ENCODE assay signal across 13 cellular contexts in genomic region chr11:44577231-44577834, GRCh38. TPM values are rescaled to one million over a fixed set of nuclear protein-coding genes. Genes with fewer than 3 reads are reported as not detected.
DNase-seq lines count a peak whose midpoint lies in the region; ATAC-seq and TF ChIP-seq lines count a peak whose summit lies in the region.
"Had no signal": no experiment of that assay in that cellular context is flagged by ENCODE, and none has a peak within 500 bp of the region (broad histone marks: within the 10 kb centered on the region; RNA-seq: fewer than 3 reads in every experiment).

No MANE protein-coding gene starts in this region.

- BruUV-seq in PC-9 (replicated peaks; lab: Mats Ljungman, UMichigan): no TSS peak

- peaks cover 53% of the 10 kb centered on the region for H3K4me1 ChIP-seq in PC-9 (replicated peaks; ENCODE audit: insufficient read depth)

- DNase-seq in activated CD4-positive, alpha-beta T cell treated with anti-CD3 and anti-CD28 coated beads for 36 hours: no peak
- DNase-seq in activated CD4-positive, alpha-beta T cell treated with anti-CD3 and anti-CD28 coated beads, Interleukin-2, amount 50 U/mL, for 1 hour: no peak
- DNase-seq in PC-9 (peak; percentile 70 to 93), iPS-NIHi11 (ENCODE audit: low spot score) (no peak), C1 segment of cervical spinal cord (lab: John Stamatoyannopoulos, UW) (no peak), NCI-H1436 treated with DMSO at 0.1 percent for 48 hours (lab: John Stamatoyannopoulos, UW) (no peak)
- DNase-seq in central memory CD8-positive, alpha-beta T cell (ENCODE audit: low spot score in 2 of 2): no peak
- DNase-seq in stimulated activated effector memory CD8-positive, alpha-beta T cell treated with anti-CD3 and anti-CD28 coated beads, Interleukin-12 subunit alpha, Interleukin-12 subunit beta, amount 100 ng/mL, for 72 hours (ENCODE audit: low spot score in 2 of 2): no peak
- DNase-seq: DMS79, NCI-H2029, SW 1271 had no signal

- POLR2A ChIA-PET in activated CD4-positive, alpha-beta T cell treated with anti-CD3 and anti-CD28 coated beads for 36 hours (lab: Charles Lee): no interaction called here
- POLR2A ChIA-PET in PC-9 (lab: Charles Lee; ENCODE audit: unreplicated experiment): no interaction called here

- peak overlapping the region; percentile 21; the same call in 1 of the 2 replicates for H3K4me2 ChIP-seq in PC-9
- H3K4me2 ChIP-seq: hepatocyte had no signal

- H2AFZ ChIP-seq in PC-9: no peak overlapping the region
- H2AFZ ChIP-seq: hepatocyte had no signal

- no peaks in the 10 kb centered on the region for H3K79me2 ChIP-seq in PC-9 (ENCODE audit: low read depth)
- H3K79me2 ChIP-seq: hepatocyte had no signal

- H3K27ac Mint-ChIP-seq in activated CD4-positive, alpha-beta T cell treated with anti-CD3 and anti-CD28 coated beads for 36 hours: peak overlapping the region; percentile 76
- H3K27ac Mint-ChIP-seq in central memory CD8-positive, alpha-beta T cell (ENCODE audit: low read depth): peak overlapping the region; percentile 63
- H3K27ac Mint-ChIP-seq in stimulated activated effector memory CD8-positive, alpha-beta T cell treated with anti-CD3 and anti-CD28 coated beads, Interleukin-12 subunit alpha, Interleukin-12 subunit beta, amount 100 ng/mL, for 72 hours: peak overlapping the region; percentile 87

- peaks cover 13% of the 10 kb centered on the region for H3F3A ChIP-seq in PC-9 (ENCODE audit: insufficient read depth, low read depth)

- TF ChIP-seq CTCF in PC-9 (conservative IDR thresholded peaks at IDR 0.05): no peak

- ATAC-seq in activated CD4-positive, alpha-beta T cell treated with anti-CD3 and anti-CD28 coated beads for 36 hours: no peak
- ATAC-seq in central memory CD8-positive, alpha-beta T cell (replicated peaks; ENCODE audit: extremely low read depth, poor library complexity, severe bottlenecking): no peak
- ATAC-seq in stimulated activated effector memory CD8-positive, alpha-beta T cell treated with anti-CD3 and anti-CD28 coated beads, Interleukin-12 subunit alpha, Interleukin-12 subunit beta, amount 100 ng/mL, for 72 hours: no peak

- H3K9me3 ChIP-seq in PC-9 (ENCODE audit: insufficient read depth, low read depth): no peaks in the 10 kb centered on the region

- peak overlapping the region; percentile 89 for H3K27ac ChIP-seq in PC-9
- H3K27ac ChIP-seq: hepatocyte had no signal

- CTCF ChIA-PET in activated CD4-positive, alpha-beta T cell treated with anti-CD3 and anti-CD28 coated beads for 36 hours (lab: Charles Lee): interaction anchor here (0.6 to 1.3 kb wide), 5 partner anchors 9 to 146 kb away, joined by 3 to 5 read pairs (median 4); partner anchors contain the start of gene CD82
- CTCF ChIA-PET in PC-9 (lab: Charles Lee): no interaction called here

- no peaks in the 10 kb centered on the region for H3K36me3 ChIP-seq in PC-9 (ENCODE audit: low read depth)

- H3K4me3 ChIP-seq in PC-9: no peak overlapping the region
- H3K4me3 ChIP-seq: hepatocyte had no signal

- H3K27me3 Mint-ChIP-seq in activated CD4-positive, alpha-beta T cell treated with anti-CD3 and anti-CD28 coated beads for 36 hours: no peaks in the 10 kb centered on the region
- no peaks in the 10 kb centered on the region for H3K27me3 Mint-ChIP-seq in central memory CD8-positive, alpha-beta T cell
- H3K27me3 Mint-ChIP-seq: brain had no signal

- no peaks in the 10 kb centered on the region for H3K27me3 ChIP-seq in PC-9 (ENCODE audit: insufficient read depth, low read depth)
- H3K27me3 ChIP-seq: hepatocyte had no signal

- peaks cover 78% of the 10 kb centered on the region for H3K4me1 Mint-ChIP-seq in activated CD4-positive, alpha-beta T cell treated with anti-CD3 and anti-CD28 coated beads for 36 hours
- H3K4me1 Mint-ChIP-seq in central memory CD8-positive, alpha-beta T cell: peaks cover 68% of the 10 kb centered on the region
- peaks cover 80% of the 10 kb centered on the region for H3K4me1 Mint-ChIP-seq in stimulated activated effector memory CD8-positive, alpha-beta T cell treated with anti-CD3 and anti-CD28 coated beads, Interleukin-12 subunit alpha, Interleukin-12 subunit beta, amount 100 ng/mL, for 72 hours

- H3K4me3 Mint-ChIP-seq in activated CD4-positive, alpha-beta T cell treated with anti-CD3 and anti-CD28 coated beads for 36 hours: peak overlapping the region; percentile 26
- no peak overlapping the region for H3K4me3 Mint-ChIP-seq in central memory CD8-positive, alpha-beta T cell
- peak overlapping the region; percentile 31 for H3K4me3 Mint-ChIP-seq in stimulated activated effector memory CD8-positive, alpha-beta T cell treated with anti-CD3 and anti-CD28 coated beads, Interleukin-12 subunit alpha, Interleukin-12 subunit beta, amount 100 ng/mL, for 72 hours
- H3K4me3 Mint-ChIP-seq: brain had no signal

- intact Hi-C loops in activated CD4-positive, alpha-beta T cell treated with anti-CD3 and anti-CD28 coated beads for 36 hours (cut with DNase I, micrococcal nuclease): no loop called here
- intact Hi-C loops in PC-9 (cut with micrococcal nuclease; ENCODE audit: unreplicated experiment): no loop called here

- no peaks in the 10 kb centered on the region for H3K9me3 Mint-ChIP-seq in activated CD4-positive, alpha-beta T cell treated with anti-CD3 and anti-CD28 coated beads for 36 hours (ENCODE audit: low read depth)
- H3K9me3 Mint-ChIP-seq in central memory CD8-positive, alpha-beta T cell: no peaks in the 10 kb centered on the region
- H3K9me3 Mint-ChIP-seq in stimulated activated effector memory CD8-positive, alpha-beta T cell treated with anti-CD3 and anti-CD28 coated beads, Interleukin-12 subunit alpha, Interleukin-12 subunit beta, amount 100 ng/mL, for 72 hours: no peaks in the 10 kb centered on the region
- H3K9me3 Mint-ChIP-seq: brain had no signal

- H4K20me1 ChIP-seq in PC-9 (ENCODE audit: insufficient read depth): no peaks in the 10 kb centered on the region

- peaks cover 52% of the 10 kb centered on the region for H3K36me3 Mint-ChIP-seq in activated CD4-positive, alpha-beta T cell treated with anti-CD3 and anti-CD28 coated beads for 36 hours (ENCODE audit: low read depth)
- peaks cover 4% of the 10 kb centered on the region for H3K36me3 Mint-ChIP-seq in central memory CD8-positive, alpha-beta T cell (ENCODE audit: insufficient read depth)
- peaks cover 88% of the 10 kb centered on the region for H3K36me3 Mint-ChIP-seq in stimulated activated effector memory CD8-positive, alpha-beta T cell treated with anti-CD3 and anti-CD28 coated beads, Interleukin-12 subunit alpha, Interleukin-12 subunit beta, amount 100 ng/mL, for 72 hours

- no peaks in the 10 kb centered on the region for H3K9me2 ChIP-seq in PC-9 (ENCODE audit: insufficient read depth)

RNA-seq across cellular contexts. Expression of gene CD82, which starts 11.9 kb away (rescaled TPM):
- total RNA-seq in activated CD4-positive, alpha-beta T cell treated with anti-CD3 and anti-CD28 coated beads for 36 hours: 100 to 1,000 TPM; 239 to 272 TPM
- total RNA-seq in PC-9 (2021): 30.7 and 46.0 TPM in 2 replicates

Comparison
In these comparisons a context has a peak if more than half of its experiments do, and no peak if none do; other contexts are left out.
1. DNase-seq: peak in PC-9 (2 of 2); none in activated CD4-positive, alpha-beta T cell treated with anti-CD3 and anti-CD28 coated beads for 36 hours (single experiment), activated CD4-positive, alpha-beta T cell treated with anti-CD3 and anti-CD28 coated beads, Interleukin-2, amount 50 U/mL, for 1 hour (single experiment), central memory CD8-positive, alpha-beta T cell (0 of 2), stimulated activated effector memory CD8-positive, alpha-beta T cell treated with anti-CD3 and anti-CD28 coated beads, Interleukin-12 subunit alpha, Interleukin-12 subunit beta, amount 100 ng/mL, for 72 hours (0 of 2), iPS-NIHi11 (single experiment), C1 segment of cervical spinal cord (0 of 14) and NCI-H1436 treated with DMSO at 0.1 percent for 48 hours (single experiment).
2. Peak in every context shown above with its lines, with median percentiles within 50 percentile points of each other: H3K27ac Mint-ChIP-seq.